In genomic region chr6:30955367-30956042, GRCh38 we compare ENCODE assay signal across 9 cellular contexts. TPM values are rescaled to one million over a fixed set of nuclear protein-coding genes. Genes with fewer than 3 reads are reported as not detected.
DNase-seq lines count a peak whose midpoint lies in the region; ATAC-seq, FAIRE-seq and TF ChIP-seq lines count a peak whose summit lies in the region.
"Had no signal": no experiment of that assay in that cellular context is flagged by ENCODE, and none has a peak within 500 bp of the region (broad histone marks: within the 10 kb centered on the region; RNA-seq: fewer than 3 reads in every experiment).

No MANE protein-coding gene starts in this region.

- TF ChIP-seq EP300 in HepG2 (IDR thresholded peaks at IDR 0.05; ENCODE audit: low read depth in 2 of 2, low read length in 2 of 2) (no peak), HepG2 (CRISPR knock-in tag; IDR thresholded peaks at IDR 0.05; ENCODE audit: borderline replicate concordance) (no peak)

- no peaks in the 10 kb centered on the region for H4K20me1 ChIP-seq in HepG2 (ENCODE audit: insufficient read depth, low read length)

- H3K9me3 ChIP-seq in HepG2 (ENCODE audit: low read length): no peaks in the 10 kb centered on the region

- no peak for DNase-seq in Jurkat, Clone E6-1 (ENCODE audit: low read depth, low spot score)
- DNase-seq in chondrocyte (ENCODE audit: low spot score): no peak
- DNase-seq in HepG2 (ENCODE audit: low spot score): no peak
- DNase-seq in stimulated activated CD4-positive, alpha-beta T cell treated with anti-CD3 and anti-CD28 coated beads, Interleukin-4, amount 100 ng/mL, for 24 hours: peak; percentile 73
- DNase-seq in cortex of kidney (lab: John Stamatoyannopoulos, UW): no peak
- no peak for DNase-seq in NCI-H2029 (lab: John Stamatoyannopoulos, UW)

- FAIRE-seq in HepG2 (lab: Jason Lieb, UNC): no peak

- H3K27ac Mint-ChIP-seq in chondrocyte (ENCODE audit: unreplicated experiment): peak overlapping the region; percentile 63

- H3K36me3 ChIP-seq in HepG2 (replicated peaks in 1 of 2; ENCODE audit: control insufficient read depth in 1 of 2, insufficient read depth in 2 of 2, low read length in 2 of 2): no peaks in the 10 kb centered on the region

- H3K9me3 Mint-ChIP-seq in chondrocyte (ENCODE audit: low read depth): peaks cover 17% of the 10 kb centered on the region

- in situ Hi-C loops in HepG2 (cut with HindIII; ENCODE audit: extremely low pct_ligation_motif_present, low pct_unique_long_range_greater_than_20kb): no loop called here

- POLR2A ChIA-PET in HepG2 (lab: Yijun Ruan, JAX): no interaction called here

- peak; percentile 92 to 98 for ATAC-seq in activated CD4-positive, CD25-positive, alpha-beta regulatory T cell treated with anti-CD3 and anti-CD28 coated beads, Interleukin-2, amount 50 U/mL, for 24 hours
- no peak for ATAC-seq in HepG2

- TF ChIP-seq POLR2A in GM19099 (IDR thresholded peaks at IDR 0.05; ENCODE audit: extremely low read depth, insufficient read length, low read depth): peak; percentile 66
- TF ChIP-seq POLR2A in HepG2 (IDR thresholded peaks at IDR 0.05; ENCODE audit: insufficient read depth in 1 of 2, low read depth in 2 of 2, low read length in 2 of 2): no peak

- H3K4me1 Mint-ChIP-seq in chondrocyte (ENCODE audit: low read depth): peaks cover 9% of the 10 kb centered on the region

- TF ChIP-seq CTCF in chondrocyte (IDR thresholded peaks at IDR 0.05): no peak
- TF ChIP-seq CTCF in HepG2 (CRISPR knock-in tag; IDR thresholded peaks at IDR 0.05): no peak

- H3K4me3 ChIP-seq in Jurkat, Clone E6-1 (ENCODE audit: low read length): peak overlapping the region; percentile 27
- no peak overlapping the region for H3K4me3 ChIP-seq in HepG2 (replicated peaks in 1 of 3; ENCODE audit: insufficient read depth in 1 of 3, low read depth in 2 of 3, low read length in 3 of 3)

- no peak overlapping the region for H3K4me2 ChIP-seq in HepG2 (ENCODE audit: low read depth, low read length)

- CTCF ChIA-PET in HepG2 (lab: Yijun Ruan, JAX; ENCODE audit: low intra/inter-chr PET ratio, low total read pairs): no interaction called here

- H3K27ac ChIP-seq in HepG2 (ENCODE audit: extremely low read length, insufficient read depth, low read length): no peak overlapping the region

- 54% methylated on average over 42 of the region's 46 CpGs for WGBS in HepG2 (ENCODE audit: low lambda C conversion rate)

- no peaks in the 10 kb centered on the region for H3K4me1 ChIP-seq in HepG2 (ENCODE audit: insufficient read depth, low read length)

- H3K36me3 Mint-ChIP-seq in chondrocyte (ENCODE audit: low read depth): peaks cover 8% of the 10 kb centered on the region

- H3K27me3 Mint-ChIP-seq in chondrocyte (ENCODE audit: low read depth): peaks cover 36% of the 10 kb centered on the region

- no TSS peak for BruUV-seq in HepG2 (replicated peaks; lab: Mats Ljungman, UMichigan)

- peaks cover 2 to 48% of the 10 kb centered on the region in 2 experiments; a peak in 4 of 5 replicates for H3K27me3 ChIP-seq in HepG2 (ENCODE audit: control insufficient read depth in 1 of 2, insufficient read depth in 2 of 2, low read length in 2 of 2)

- intact Hi-C loops in HepG2 (cut with micrococcal nuclease; ENCODE audit: unreplicated experiment): no loop called here

- no peak overlapping the region for H2AFZ ChIP-seq in HepG2 (ENCODE audit: low read length)

- no peak overlapping the region for H3K9ac ChIP-seq in HepG2 (ENCODE audit: insufficient read depth, low read depth, low read length)

- no peaks in the 10 kb centered on the region for H3K79me2 ChIP-seq in HepG2 (ENCODE audit: insufficient read depth, low read length)

- peak overlapping the region; percentile 62 for H3K4me3 Mint-ChIP-seq in chondrocyte (ENCODE audit: unreplicated experiment)

- TF ChIP-seq RAD21 in HepG2 (CRISPR knock-in tag; IDR thresholded peaks at IDR 0.05): no peak

RNA-seq across cellular contexts. Expression of gene MUCL3, which starts 14.7 kb away (rescaled TPM):
- not detected for polyA plus RNA-seq in Jurkat, Clone E6-1 (2012; ENCODE audit: insufficient read depth, insufficient read length)
- total RNA-seq in chondrocyte (0.07 TPM in 1 of 3 replicates, not detected in the others), HepG2 (2016; rRNA removed; fragmentation: Illumina TruSeq; extraction: Trizol) (not detected in 2 replicates)
- total RNA-seq in HepG2 (2016; cell fraction: cytosol; rRNA removed; fragmentation: Illumina TruSeq; extraction: Trizol; ENCODE audit: low read depth): not detected in 2 replicates
- not detected in 2 replicates for total RNA-seq in HepG2 (2016; cell fraction: insoluble cytoplasmic fraction; rRNA removed; fragmentation: Illumina TruSeq; extraction: Trizol)
- not detected in 2 replicates for total RNA-seq in HepG2 (2016; cell fraction: membrane; rRNA removed; fragmentation: Illumina TruSeq; extraction: Trizol)
- not detected in 2 replicates for total RNA-seq in HepG2 (2016; cell fraction: nucleus; rRNA removed; fragmentation: Illumina TruSeq; extraction: Trizol)
- not detected in 2 replicates for polyA plus RNA-seq in HepG2 (2011; rRNA removed)
- not detected in 2 replicates for polyA plus RNA-seq in HepG2 (2011; cell fraction: cytosol; rRNA removed)
- polyA plus RNA-seq in HepG2 (2011; cell fraction: nucleus; rRNA removed): not detected in 2 replicates
- not detected in 2 replicates for polyA plus RNA-seq in HepG2 (2012)
- not detected in 2 replicates for polyA plus RNA-seq in HepG2 (2016; cell fraction: cytosol; fragmentation: Illumina TruSeq; extraction: Trizol; ENCODE audit: low read depth)
- not detected in 2 replicates for polyA plus RNA-seq in HepG2 (2016; cell fraction: insoluble cytoplasmic fraction; fragmentation: Illumina TruSeq; extraction: Trizol; ENCODE audit: low read depth)
- polyA plus RNA-seq in HepG2 (2016; cell fraction: membrane; fragmentation: Illumina TruSeq; extraction: Trizol; ENCODE audit: low read depth): not detected in 2 replicates
- not detected in 2 replicates for polyA plus RNA-seq in HepG2 (2016; cell fraction: nucleus; fragmentation: Illumina TruSeq; extraction: Trizol; ENCODE audit: insufficient read depth, low read depth)
- not detected in 2 replicates for polyA minus RNA-seq in HepG2 (2011; rRNA and poly(A)+ RNA removed; ENCODE audit: low replicate concordance)
- polyA minus RNA-seq in HepG2 (2011; cell fraction: cytosol; rRNA and poly(A)+ RNA removed): not detected in 2 replicates
- not detected in 2 replicates for polyA minus RNA-seq in HepG2 (2011; cell fraction: nucleus; rRNA and poly(A)+ RNA removed)
- total RNA-seq: renal cortical epithelial cell had no signal

RNA-seq across cellular contexts. Expression of gene SFTA2, which starts 23.5 kb away (rescaled TPM):
- polyA plus RNA-seq in Jurkat, Clone E6-1 (2012; ENCODE audit: insufficient read depth, insufficient read length): not detected
- total RNA-seq in chondrocyte (not detected in 3 replicates), HepG2 (2016; rRNA removed; fragmentation: Illumina TruSeq; extraction: Trizol) (not detected in 2 replicates)
- not detected in 2 replicates for total RNA-seq in HepG2 (2016; cell fraction: cytosol; rRNA removed; fragmentation: Illumina TruSeq; extraction: Trizol; ENCODE audit: low read depth)
- not detected in 2 replicates for total RNA-seq in HepG2 (2016; cell fraction: insoluble cytoplasmic fraction; rRNA removed; fragmentation: Illumina TruSeq; extraction: Trizol)
- total RNA-seq in HepG2 (2016; cell fraction: membrane; rRNA removed; fragmentation: Illumina TruSeq; extraction: Trizol): not detected in 2 replicates
- not detected in 2 replicates for total RNA-seq in HepG2 (2016; cell fraction: nucleus; rRNA removed; fragmentation: Illumina TruSeq; extraction: Trizol)
- not detected in 2 replicates for polyA plus RNA-seq in HepG2 (2011; rRNA removed)
- polyA plus RNA-seq in HepG2 (2011; cell fraction: cytosol; rRNA removed): not detected in 2 replicates
- polyA plus RNA-seq in HepG2 (2011; cell fraction: nucleus; rRNA removed): not detected in 2 replicates
- not detected in 2 replicates for polyA plus RNA-seq in HepG2 (2012)
- polyA plus RNA-seq in HepG2 (2016; cell fraction: cytosol; fragmentation: Illumina TruSeq; extraction: Trizol; ENCODE audit: low read depth): not detected in 2 replicates
- not detected in 2 replicates for polyA plus RNA-seq in HepG2 (2016; cell fraction: insoluble cytoplasmic fraction; fragmentation: Illumina TruSeq; extraction: Trizol; ENCODE audit: low read depth)
- not detected in 2 replicates for polyA plus RNA-seq in HepG2 (2016; cell fraction: membrane; fragmentation: Illumina TruSeq; extraction: Trizol; ENCODE audit: low read depth)
- not detected in 2 replicates for polyA plus RNA-seq in HepG2 (2016; cell fraction: nucleus; fragmentation: Illumina TruSeq; extraction: Trizol; ENCODE audit: insufficient read depth, low read depth)
- polyA minus RNA-seq in HepG2 (2011; rRNA and poly(A)+ RNA removed; ENCODE audit: low replicate concordance): not detected in 2 replicates
- polyA minus RNA-seq in HepG2 (2011; cell fraction: cytosol; rRNA and poly(A)+ RNA removed): not detected in 2 replicates
- not detected in 2 replicates for polyA minus RNA-seq in HepG2 (2011; cell fraction: nucleus; rRNA and poly(A)+ RNA removed)
- total RNA-seq: renal cortical epithelial cell had no signal

RNA-seq across cellular contexts. Expression of gene MUC21, which starts 28.0 kb away (rescaled TPM):
- polyA plus RNA-seq in Jurkat, Clone E6-1 (2012; ENCODE audit: insufficient read depth, insufficient read length): not detected
- total RNA-seq in chondrocyte (not detected in 3 replicates), HepG2 (2016; rRNA removed; fragmentation: Illumina TruSeq; extraction: Trizol) (not detected in 2 replicates)
- total RNA-seq in HepG2 (2016; cell fraction: cytosol; rRNA removed; fragmentation: Illumina TruSeq; extraction: Trizol; ENCODE audit: low read depth): not detected in 2 replicates
- not detected in 2 replicates for total RNA-seq in HepG2 (2016; cell fraction: insoluble cytoplasmic fraction; rRNA removed; fragmentation: Illumina TruSeq; extraction: Trizol)
- total RNA-seq in HepG2 (2016; cell fraction: membrane; rRNA removed; fragmentation: Illumina TruSeq; extraction: Trizol): not detected in 2 replicates
- not detected in 2 replicates for total RNA-seq in HepG2 (2016; cell fraction: nucleus; rRNA removed; fragmentation: Illumina TruSeq; extraction: Trizol)
- polyA plus RNA-seq in HepG2 (2011; rRNA removed): not detected in 2 replicates
- polyA plus RNA-seq in HepG2 (2011; cell fraction: cytosol; rRNA removed): not detected in 2 replicates
- polyA plus RNA-seq in HepG2 (2011; cell fraction: nucleus; rRNA removed): not detected in 2 replicates
- not detected in 2 replicates for polyA plus RNA-seq in HepG2 (2012)
- polyA plus RNA-seq in HepG2 (2016; cell fraction: cytosol; fragmentation: Illumina TruSeq; extraction: Trizol; ENCODE audit: low read depth): not detected in 2 replicates
- polyA plus RNA-seq in HepG2 (2016; cell fraction: insoluble cytoplasmic fraction; fragmentation: Illumina TruSeq; extraction: Trizol; ENCODE audit: low read depth): not detected in 2 replicates
- polyA plus RNA-seq in HepG2 (2016; cell fraction: membrane; fragmentation: Illumina TruSeq; extraction: Trizol; ENCODE audit: low read depth): not detected in 2 replicates
- polyA plus RNA-seq in HepG2 (2016; cell fraction: nucleus; fragmentation: Illumina TruSeq; extraction: Trizol; ENCODE audit: insufficient read depth, low read depth): not detected in 2 replicates
- not detected in 2 replicates for polyA minus RNA-seq in HepG2 (2011; rRNA and poly(A)+ RNA removed; ENCODE audit: low replicate concordance)
- not detected in 2 replicates for polyA minus RNA-seq in HepG2 (2011; cell fraction: cytosol; rRNA and poly(A)+ RNA removed)
- polyA minus RNA-seq in HepG2 (2011; cell fraction: nucleus; rRNA and poly(A)+ RNA removed): not detected in 2 replicates
- total RNA-seq: renal cortical epithelial cell had no signal

RNA-seq across cellular contexts. Expression of gene VARS2, which starts 41.5 kb away (rescaled TPM):
- polyA plus RNA-seq in Jurkat, Clone E6-1 (2012; ENCODE audit: insufficient read depth, insufficient read length): 70.9 TPM
- total RNA-seq in chondrocyte (33.1 to 48.0 TPM (median 33.8 TPM) in 3 replicates), HepG2 (2016; rRNA removed; fragmentation: Illumina TruSeq; extraction: Trizol) (45.9 and 71.8 TPM in 2 replicates)
- total RNA-seq in HepG2 (2016; cell fraction: cytosol; rRNA removed; fragmentation: Illumina TruSeq; extraction: Trizol; ENCODE audit: low read depth): 12.3 and 14.4 TPM in 2 replicates
- 38.9 and 75.5 TPM in 2 replicates for total RNA-seq in HepG2 (2016; cell fraction: insoluble cytoplasmic fraction; rRNA removed; fragmentation: Illumina TruSeq; extraction: Trizol)
- 27.5 and 28.2 TPM in 2 replicates for total RNA-seq in HepG2 (2016; cell fraction: membrane; rRNA removed; fragmentation: Illumina TruSeq; extraction: Trizol)
- total RNA-seq in HepG2 (2016; cell fraction: nucleus; rRNA removed; fragmentation: Illumina TruSeq; extraction: Trizol): 63.3 and 78.0 TPM in 2 replicates
- 61.8 and 68.8 TPM in 2 replicates for polyA plus RNA-seq in HepG2 (2011; rRNA removed)
- polyA plus RNA-seq in HepG2 (2011; cell fraction: cytosol; rRNA removed): 21.9 and 29.1 TPM in 2 replicates
- 392 and 449 TPM in 2 replicates for polyA plus RNA-seq in HepG2 (2011; cell fraction: nucleus; rRNA removed)
- polyA plus RNA-seq in HepG2 (2012): 45.5 and 49.9 TPM in 2 replicates
- polyA plus RNA-seq in HepG2 (2016; cell fraction: cytosol; fragmentation: Illumina TruSeq; extraction: Trizol; ENCODE audit: low read depth): 9.2 and 9.4 TPM in 2 replicates
- 31.3 and 38.2 TPM in 2 replicates for polyA plus RNA-seq in HepG2 (2016; cell fraction: insoluble cytoplasmic fraction; fragmentation: Illumina TruSeq; extraction: Trizol; ENCODE audit: low read depth)
- polyA plus RNA-seq in HepG2 (2016; cell fraction: membrane; fragmentation: Illumina TruSeq; extraction: Trizol; ENCODE audit: low read depth): 17.7 and 19.1 TPM in 2 replicates
- polyA plus RNA-seq in HepG2 (2016; cell fraction: nucleus; fragmentation: Illumina TruSeq; extraction: Trizol; ENCODE audit: insufficient read depth, low read depth): 189 and 203 TPM in 2 replicates
- 37.3 and 128 TPM in 2 replicates for polyA minus RNA-seq in HepG2 (2011; rRNA and poly(A)+ RNA removed; ENCODE audit: low replicate concordance)
- 32.2 and 37.4 TPM in 2 replicates for polyA minus RNA-seq in HepG2 (2011; cell fraction: cytosol; rRNA and poly(A)+ RNA removed)
- polyA minus RNA-seq in HepG2 (2011; cell fraction: nucleus; rRNA and poly(A)+ RNA removed): 56.0 and 56.3 TPM in 2 replicates

RNA-seq across cellular contexts. Expression of gene GTF2H4, which starts 47.5 kb away (rescaled TPM):
- polyA plus RNA-seq in Jurkat, Clone E6-1 (2012; ENCODE audit: insufficient read depth, insufficient read length): 71.0 TPM
- total RNA-seq in chondrocyte (39.5 to 54.6 TPM (median 40.1 TPM) in 3 replicates), HepG2 (2016; rRNA removed; fragmentation: Illumina TruSeq; extraction: Trizol) (15.9 and 18.0 TPM in 2 replicates)
- 1.5 and 3.1 TPM in 2 replicates for total RNA-seq in HepG2 (2016; cell fraction: cytosol; rRNA removed; fragmentation: Illumina TruSeq; extraction: Trizol; ENCODE audit: low read depth)
- 14.1 and 17.5 TPM in 2 replicates for total RNA-seq in HepG2 (2016; cell fraction: insoluble cytoplasmic fraction; rRNA removed; fragmentation: Illumina TruSeq; extraction: Trizol)
- total RNA-seq in HepG2 (2016; cell fraction: membrane; rRNA removed; fragmentation: Illumina TruSeq; extraction: Trizol): 4.5 and 5.7 TPM in 2 replicates
- total RNA-seq in HepG2 (2016; cell fraction: nucleus; rRNA removed; fragmentation: Illumina TruSeq; extraction: Trizol): 27.0 and 30.2 TPM in 2 replicates
- 49.3 and 58.3 TPM in 2 replicates for polyA plus RNA-seq in HepG2 (2011; rRNA removed)
- 19.9 and 20.1 TPM in 2 replicates for polyA plus RNA-seq in HepG2 (2011; cell fraction: cytosol; rRNA removed)
- polyA plus RNA-seq in HepG2 (2011; cell fraction: nucleus; rRNA removed): 258 and 287 TPM in 2 replicates
- polyA plus RNA-seq in HepG2 (2012): 29.0 and 51.4 TPM in 2 replicates
- 2.6 and 3.1 TPM in 2 replicates for polyA plus RNA-seq in HepG2 (2016; cell fraction: cytosol; fragmentation: Illumina TruSeq; extraction: Trizol; ENCODE audit: low read depth)
- polyA plus RNA-seq in HepG2 (2016; cell fraction: insoluble cytoplasmic fraction; fragmentation: Illumina TruSeq; extraction: Trizol; ENCODE audit: low read depth): 25.8 and 31.0 TPM in 2 replicates
- polyA plus RNA-seq in HepG2 (2016; cell fraction: membrane; fragmentation: Illumina TruSeq; extraction: Trizol; ENCODE audit: low read depth): 4.9 and 6.0 TPM in 2 replicates
- polyA plus RNA-seq in HepG2 (2016; cell fraction: nucleus; fragmentation: Illumina TruSeq; extraction: Trizol; ENCODE audit: insufficient read depth, low read depth): 114 and 125 TPM in 2 replicates
- polyA minus RNA-seq in HepG2 (2011; rRNA and poly(A)+ RNA removed; ENCODE audit: low replicate concordance): 25.0 and 30.0 TPM in 2 replicates
- 4.9 and 8.5 TPM in 2 replicates for polyA minus RNA-seq in HepG2 (2011; cell fraction: cytosol; rRNA and poly(A)+ RNA removed)
- polyA minus RNA-seq in HepG2 (2011; cell fraction: nucleus; rRNA and poly(A)+ RNA removed): 61.3 and 64.4 TPM in 2 replicates
